ENCODE assay signal across 1 cellular context in the genomic region with DNA sequence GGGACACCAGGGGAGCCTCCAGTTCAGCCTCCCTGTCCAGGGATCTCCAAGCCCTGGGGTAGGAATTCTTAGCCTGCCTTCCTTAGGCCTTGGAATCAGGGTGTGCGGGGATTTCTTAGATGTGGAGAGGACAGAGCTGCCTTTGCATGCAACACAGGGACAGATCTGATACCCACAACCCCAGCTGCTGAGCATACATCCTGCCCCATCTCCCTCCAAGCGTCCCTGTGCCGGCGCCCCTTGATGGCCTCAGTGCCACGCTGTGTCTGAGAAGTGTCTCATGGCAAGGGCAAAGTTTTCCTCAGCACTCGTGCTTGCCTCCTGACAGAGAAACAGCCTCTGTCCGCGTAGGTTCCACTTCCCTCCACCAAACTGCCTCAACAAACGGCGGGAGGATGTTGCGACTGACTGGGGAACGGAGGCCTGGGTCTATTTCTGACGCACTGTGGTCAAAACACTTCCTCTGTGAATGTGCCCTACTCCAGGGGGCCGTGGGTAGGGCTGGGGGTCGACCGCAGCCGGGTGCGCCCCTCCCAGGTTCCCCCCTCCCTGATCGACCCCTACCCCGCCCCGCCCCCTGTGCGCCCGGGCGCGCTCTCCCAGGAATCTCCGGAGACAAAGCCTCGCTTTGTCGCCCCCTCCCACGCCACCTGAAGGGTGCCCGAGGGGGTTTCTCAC.
TF ChIP-seq lines count a peak whose summit lies in the region.

No MANE protein-coding gene starts in this region.

TF ChIP-seq in HCT116, 20 proteins besides CTCF, POLR2A, EP300 and RAD21 (continued from another document):
- no peak for TF ChIP-seq ATF3 (IDR thresholded peaks at IDR 0.05)
- no peak for TF ChIP-seq SIN3A (IDR thresholded peaks at IDR 0.05; ENCODE audit: low read depth)
